In the genomic region with DNA sequence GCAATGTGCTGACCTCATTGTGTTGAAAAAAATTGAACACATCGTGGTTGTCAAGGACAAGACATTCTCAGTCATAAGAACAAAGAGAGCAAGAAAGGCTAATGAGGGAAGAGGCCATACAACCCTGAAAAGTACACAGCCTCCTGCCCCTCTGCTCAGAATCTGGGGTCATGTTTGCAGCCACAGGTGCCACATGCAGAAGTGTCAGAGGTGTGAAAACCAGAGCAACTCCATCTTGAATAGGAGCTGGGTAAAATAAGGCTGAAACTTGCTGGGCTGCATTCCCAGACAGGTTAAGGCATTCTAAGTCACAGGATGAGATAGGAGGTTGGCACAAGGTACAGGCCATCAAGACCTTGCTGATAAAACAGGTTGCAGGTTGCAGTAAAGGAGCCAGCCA, we compare ENCODE assay signal across 26 cellular contexts.
DNase-seq lines count a peak whose midpoint lies in the region; ATAC-seq and TF ChIP-seq lines count a peak whose summit lies in the region.
"Had no signal": no experiment of that assay in that cellular context is flagged by ENCODE, and none has a peak within 500 bp of the region (broad histone marks: within the 10 kb centered on the region; RNA-seq: fewer than 3 reads in every experiment).

No MANE protein-coding gene starts in this region.

- no peaks in the 10 kb centered on the region for H3K9me3 ChIP-seq in smooth muscle cell (replicated peaks; ENCODE audit: low read depth)
- H3K9me3 ChIP-seq: esophagus muscularis mucosa, gastrocnemius medialis, lower lobe of right lung, upper lobe of right lung had no signal

- 53% methylated on average over 1 of the region's 1 CpG for WGBS in smooth muscle cell (ENCODE audit: low lambda C conversion rate)

- CTCF ChIA-PET in WTC11 (lab: Charles Lee), result interaction anchor here (1.0 kb wide), 1 partner anchor 28 kb away, joined by 4 read pairs; no protein-coding TSS in a partner anchor

- H3K4me2 ChIP-seq in smooth muscle cell, result no peak overlapping the region

- H2AFZ ChIP-seq in smooth muscle cell (ENCODE audit: low read depth), result no peak overlapping the region

- H3K27ac ChIP-seq in foreskin keratinocyte (peak overlapping the region; percentile 8), smooth muscle cell (ENCODE audit: low read depth) (peak overlapping the region; percentile 58)
- H3K27ac ChIP-seq: brain microvascular endothelial cell, esophagus muscularis mucosa, gastrocnemius medialis, lower lobe of right lung, upper lobe of right lung had no signal

- H3K36me3 Mint-ChIP-seq in WTC11, result no peaks in the 10 kb centered on the region
- H3K36me3 Mint-ChIP-seq: CD8-positive, alpha-beta T cell had no signal

- no peaks in the 10 kb centered on the region for H3F3A ChIP-seq in smooth muscle cell (ENCODE audit: low read depth)

- H3K4me1 Mint-ChIP-seq in WTC11, result peaks cover 94% of the 10 kb centered on the region
- H3K4me1 Mint-ChIP-seq: activated naive CD8-positive, alpha-beta T cell treated with anti-CD3 and anti-CD28 coated beads, Interleukin-2, amount 50 U/mL, for 24 hours had no signal

- ATAC-seq in WTC11 (no peak), foreskin keratinocyte (no peak)
- ATAC-seq: activated naive CD8-positive, alpha-beta T cell treated with anti-CD3 and anti-CD28 coated beads, Interleukin-2, amount 50 U/mL, for 24 hours; CD8-positive, alpha-beta T cell; gastrocnemius medialis; lower lobe of right lung; upper lobe of right lung had no signal

- no peaks in the 10 kb centered on the region for H3K36me3 ChIP-seq in smooth muscle cell (ENCODE audit: low read depth)
- H3K36me3 ChIP-seq: brain microvascular endothelial cell, esophagus muscularis mucosa, gastrocnemius medialis, lower lobe of right lung, upper lobe of right lung had no signal

- H3K9me3 Mint-ChIP-seq in WTC11, result no peaks in the 10 kb centered on the region
- H3K9me3 Mint-ChIP-seq: activated naive CD8-positive, alpha-beta T cell treated with anti-CD3 and anti-CD28 coated beads, Interleukin-2, amount 50 U/mL, for 24 hours; CD8-positive, alpha-beta T cell had no signal

- H3K27ac Mint-ChIP-seq in WTC11, result peak overlapping the region; percentile 99
- H3K27ac Mint-ChIP-seq: activated naive CD8-positive, alpha-beta T cell treated with anti-CD3 and anti-CD28 coated beads, Interleukin-2, amount 50 U/mL, for 24 hours; CD8-positive, alpha-beta T cell had no signal

- no peaks in the 10 kb centered on the region for H3K79me2 ChIP-seq in smooth muscle cell (ENCODE audit: low read depth)

- POLR2A ChIA-PET in WTC11 (lab: Charles Lee), result no interaction called here

- H3K4me3 Mint-ChIP-seq in WTC11, result no peak overlapping the region
- H3K4me3 Mint-ChIP-seq: activated naive CD8-positive, alpha-beta T cell treated with anti-CD3 and anti-CD28 coated beads, Interleukin-2, amount 50 U/mL, for 24 hours; CD8-positive, alpha-beta T cell had no signal

- H3K9ac ChIP-seq in smooth muscle cell (ENCODE audit: low read depth), result no peak overlapping the region

- H3K4me1 ChIP-seq in foreskin keratinocyte, result peaks cover 56% of the 10 kb centered on the region
- H3K4me1 ChIP-seq in smooth muscle cell (ENCODE audit: low read depth), result peaks cover 3% of the 10 kb centered on the region
- H3K4me1 ChIP-seq: esophagus muscularis mucosa, gastrocnemius medialis, lower lobe of right lung, upper lobe of right lung had no signal

- no peaks in the 10 kb centered on the region for H4K20me1 ChIP-seq in smooth muscle cell (ENCODE audit: low read depth)

- H3K27me3 ChIP-seq in foreskin keratinocyte (no peaks in the 10 kb centered on the region), smooth muscle cell (ENCODE audit: low read depth) (no peaks in the 10 kb centered on the region)
- H3K27me3 ChIP-seq: brain microvascular endothelial cell, esophagus muscularis mucosa, gastrocnemius medialis, upper lobe of right lung had no signal

- H3K27me3 Mint-ChIP-seq in WTC11 (ENCODE audit: low read depth), result no peaks in the 10 kb centered on the region

- DNase-seq in DMS53 (lab: John Stamatoyannopoulos, UW) (peak; percentile 9), DMS53 treated with DMSO at 0.1 percent for 48 hours (lab: John Stamatoyannopoulos, UW; ENCODE audit: unreplicated experiment) (no peak), WTC11 (ENCODE audit: low spot score) (no peak), foreskin keratinocyte (no peak), smooth muscle cell (lab: John Stamatoyannopoulos, UW; ENCODE audit: unreplicated experiment) (no peak), NCI-H2107 (lab: John Stamatoyannopoulos, UW) (no peak), hepatic stellate cell (ENCODE audit: low spot score) (no peak)
- no peak for DNase-seq in activated CD4-positive, alpha-beta T cell treated with anti-CD3 and anti-CD28 coated beads for 4 hours
- DNase-seq: 8988T; activated CD4-positive, CD25-positive, alpha-beta regulatory T cell treated with anti-CD3 and anti-CD28 coated beads, Interleukin-2, amount 50 U/mL, for 72 hours; activated effector memory CD4-positive, alpha-beta T cell treated with anti-CD3 and anti-CD28 coated beads, Interleukin-2, amount 50 U/mL, for 16 hours; activated naive CD8-positive, alpha-beta T cell treated with anti-CD3 and anti-CD28 coated beads, Interleukin-2, amount 50 U/mL, for 24 hours; brain microvascular endothelial cell; CD8-positive, alpha-beta T cell; DMS79; effector CD8-positive, alpha-beta T cell; gastrocnemius medialis; Kasumi-1; lower lobe of right lung; NCI-H187 treated with DMSO at 0.1 percent for 48 hours; NCI-H345; NCI-H82; SHP77; stimulated activated CD4-positive, alpha-beta T cell treated with anti-CD3 and anti-CD28 coated beads, Interleukin-1b, Interleukin-23, amount 100 ng/mL, for 48 hours; upper lobe of right lung had no signal

- H3K4me3 ChIP-seq in smooth muscle cell, result no peak overlapping the region
- H3K4me3 ChIP-seq: esophagus muscularis mucosa, gastrocnemius medialis, lower lobe of right lung, upper lobe of right lung had no signal

- TF ChIP-seq CTCF in WTC11 (IDR thresholded peaks at IDR 0.05) (no peak), foreskin keratinocyte (conservative IDR thresholded peaks at IDR 0.05) (no peak), smooth muscle cell (IDR thresholded peaks at IDR 0.05; ENCODE audit: borderline replicate concordance, insufficient read depth, poor library complexity, severe bottlenecking) (no peak)

TF ChIP-seq in WTC11, 78 proteins besides CTCF, POLR2A, EP300 and RAD21 (continues in another document):
- no peak for TF ChIP-seq NR3C1 (CRISPR knock-in tag; conservative IDR thresholded peaks at IDR 0.05; ENCODE audit: low read depth)
- TF ChIP-seq, protein P1, sequence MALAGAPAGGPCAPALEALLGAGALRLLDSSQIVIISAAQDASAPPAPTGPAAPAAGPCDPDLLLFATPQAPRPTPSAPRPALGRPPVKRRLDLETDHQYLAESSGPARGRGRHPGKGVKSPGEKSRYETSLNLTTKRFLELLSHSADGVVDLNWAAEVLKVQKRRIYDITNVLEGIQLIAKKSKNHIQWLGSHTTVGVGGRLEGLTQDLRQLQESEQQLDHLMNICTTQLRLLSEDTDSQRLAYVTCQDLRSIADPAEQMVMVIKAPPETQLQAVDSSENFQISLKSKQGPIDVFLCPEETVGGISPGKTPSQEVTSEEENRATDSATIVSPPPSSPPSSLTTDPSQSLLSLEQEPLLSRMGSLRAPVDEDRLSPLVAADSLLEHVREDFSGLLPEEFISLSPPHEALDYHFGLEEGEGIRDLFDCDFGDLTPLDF (CRISPR knock-in tag; IDR thresholded peaks at IDR 0.05), result no peak
- TF ChIP-seq, protein P2, sequence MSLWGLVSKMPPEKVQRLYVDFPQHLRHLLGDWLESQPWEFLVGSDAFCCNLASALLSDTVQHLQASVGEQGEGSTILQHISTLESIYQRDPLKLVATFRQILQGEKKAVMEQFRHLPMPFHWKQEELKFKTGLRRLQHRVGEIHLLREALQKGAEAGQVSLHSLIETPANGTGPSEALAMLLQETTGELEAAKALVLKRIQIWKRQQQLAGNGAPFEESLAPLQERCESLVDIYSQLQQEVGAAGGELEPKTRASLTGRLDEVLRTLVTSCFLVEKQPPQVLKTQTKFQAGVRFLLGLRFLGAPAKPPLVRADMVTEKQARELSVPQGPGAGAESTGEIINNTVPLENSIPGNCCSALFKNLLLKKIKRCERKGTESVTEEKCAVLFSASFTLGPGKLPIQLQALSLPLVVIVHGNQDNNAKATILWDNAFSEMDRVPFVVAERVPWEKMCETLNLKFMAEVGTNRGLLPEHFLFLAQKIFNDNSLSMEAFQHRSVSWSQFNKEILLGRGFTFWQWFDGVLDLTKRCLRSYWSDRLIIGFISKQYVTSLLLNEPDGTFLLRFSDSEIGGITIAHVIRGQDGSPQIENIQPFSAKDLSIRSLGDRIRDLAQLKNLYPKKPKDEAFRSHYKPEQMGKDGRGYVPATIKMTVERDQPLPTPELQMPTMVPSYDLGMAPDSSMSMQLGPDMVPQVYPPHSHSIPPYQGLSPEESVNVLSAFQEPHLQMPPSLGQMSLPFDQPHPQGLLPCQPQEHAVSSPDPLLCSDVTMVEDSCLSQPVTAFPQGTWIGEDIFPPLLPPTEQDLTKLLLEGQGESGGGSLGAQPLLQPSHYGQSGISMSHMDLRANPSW (CRISPR knock-in tag; conservative IDR thresholded peaks at IDR 0.05; ENCODE audit: low read depth), result no peak
- TF ChIP-seq, protein P3, sequence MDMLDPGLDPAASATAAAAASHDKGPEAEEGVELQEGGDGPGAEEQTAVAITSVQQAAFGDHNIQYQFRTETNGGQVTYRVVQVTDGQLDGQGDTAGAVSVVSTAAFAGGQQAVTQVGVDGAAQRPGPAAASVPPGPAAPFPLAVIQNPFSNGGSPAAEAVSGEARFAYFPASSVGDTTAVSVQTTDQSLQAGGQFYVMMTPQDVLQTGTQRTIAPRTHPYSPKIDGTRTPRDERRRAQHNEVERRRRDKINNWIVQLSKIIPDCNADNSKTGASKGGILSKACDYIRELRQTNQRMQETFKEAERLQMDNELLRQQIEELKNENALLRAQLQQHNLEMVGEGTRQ (CRISPR knock-in tag; IDR thresholded peaks at IDR 0.05), result no peak
- TF ChIP-seq MYBL2 (CRISPR knock-in tag; IDR thresholded peaks at IDR 0.05), result no peak
- TF ChIP-seq, protein P4, sequence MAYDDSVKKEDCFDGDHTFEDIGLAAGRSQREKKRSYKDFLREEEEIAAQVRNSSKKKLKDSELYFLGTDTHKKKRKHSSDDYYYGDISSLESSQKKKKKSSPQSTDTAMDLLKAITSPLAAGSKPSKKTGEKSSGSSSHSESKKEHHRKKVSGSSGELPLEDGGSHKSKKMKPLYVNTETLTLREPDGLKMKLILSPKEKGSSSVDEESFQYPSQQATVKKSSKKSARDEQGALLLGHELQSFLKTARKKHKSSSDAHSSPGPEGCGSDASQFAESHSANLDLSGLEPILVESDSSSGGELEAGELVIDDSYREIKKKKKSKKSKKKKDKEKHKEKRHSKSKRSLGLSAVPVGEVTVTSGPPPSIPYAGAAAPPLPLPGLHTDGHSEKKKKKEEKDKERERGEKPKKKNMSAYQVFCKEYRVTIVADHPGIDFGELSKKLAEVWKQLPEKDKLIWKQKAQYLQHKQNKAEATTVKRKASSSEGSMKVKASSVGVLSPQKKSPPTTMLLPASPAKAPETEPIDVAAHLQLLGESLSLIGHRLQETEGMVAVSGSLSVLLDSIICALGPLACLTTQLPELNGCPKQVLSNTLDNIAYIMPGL (CRISPR knock-in tag; IDR thresholded peaks at IDR 0.05), result no peak
